In genomic region chr9:95757483-95757882, GRCh38 we compare ENCODE assay signal across 17 cellular contexts.
A peak's percentile ranks its signal among the peaks of the same experiment; 100 is the strongest.
DNase-seq lines count a peak whose midpoint lies in the region; ATAC-seq, FAIRE-seq and TF ChIP-seq lines count a peak whose summit lies in the region.
"Had no signal": no experiment of that assay in that cellular context is flagged by ENCODE, and none has a peak within 500 bp of the region (broad histone marks: within the 10 kb centered on the region; RNA-seq: fewer than 3 reads in every experiment).

No MANE protein-coding gene starts in this region.

- ATAC-seq in HG03521 (IDR thresholded peaks at IDR 0.05; ENCODE audit: unreplicated experiment) (no peak), natural killer cell (no peak)
- no peak for ATAC-seq in stimulated activated naive CD8-positive, alpha-beta T cell treated with anti-CD3 and anti-CD28 coated beads, Interleukin-15, amount 100 ng/mL, for 72 hours
- ATAC-seq: activated CD8-positive, alpha-beta memory T cell treated with anti-CD3 and anti-CD28 coated beads, Interleukin-2, amount 10 ng/mL, durations not matched to agents 7 days and 5 days; stimulated activated effector memory CD8-positive, alpha-beta T cell treated with anti-CD3 and anti-CD28 coated beads, Interleukin-12 subunit alpha, Interleukin-12 subunit beta, amount 100 ng/mL, for 72 hours had no signal

- H3K9me3 ChIP-seq in SK-N-MC (ENCODE audit: low read depth, low read length) (no peaks in the 10 kb centered on the region), testis (no peaks in the 10 kb centered on the region)

- no peak overlapping the region for H3K4me3 Mint-ChIP-seq in natural killer cell
- H3K4me3 Mint-ChIP-seq in stimulated activated naive CD8-positive, alpha-beta T cell treated with anti-CD3 and anti-CD28 coated beads, Interleukin-15, amount 100 ng/mL, for 72 hours = no peak overlapping the region
- H3K4me3 Mint-ChIP-seq: activated CD8-positive, alpha-beta memory T cell treated with anti-CD3 and anti-CD28 coated beads, Interleukin-2, amount 10 ng/mL, durations not matched to agents 7 days and 5 days; naive B cell; stimulated activated effector memory CD8-positive, alpha-beta T cell treated with anti-CD3 and anti-CD28 coated beads, Interleukin-12 subunit alpha, Interleukin-12 subunit beta, amount 100 ng/mL, for 72 hours had no signal

- no peak overlapping the region for H2AK5ac ChIP-seq in mesendoderm (ENCODE audit: low read length)

- no peaks in the 10 kb centered on the region for H3K27me3 ChIP-seq in mesendoderm (ENCODE audit: insufficient read depth, low read length, poor library complexity)
- H3K27me3 ChIP-seq in testis = no peaks in the 10 kb centered on the region

- TF ChIP-seq CTCF in testis (IDR thresholded peaks at IDR 0.05) = no peak
- no peak for TF ChIP-seq CTCF in natural killer cell (IDR thresholded peaks at IDR 0.05)

- no peak overlapping the region for H3K18ac ChIP-seq in mesendoderm (ENCODE audit: low read length)

- no peak overlapping the region for H3K4ac ChIP-seq in mesendoderm (ENCODE audit: low read depth, low read length)

- peaks cover 15% of the 10 kb centered on the region for H3K4me1 ChIP-seq in mesendoderm (ENCODE audit: control insufficient read depth, low read depth, low read length)
- H3K4me1 ChIP-seq in testis = peaks cover 40% of the 10 kb centered on the region

- peak overlapping the region; percentile 21 for H2BK15ac ChIP-seq in mesendoderm (replicated peaks; ENCODE audit: low read depth)

- H4K5ac ChIP-seq in mesendoderm (ENCODE audit: low read length) = no peak overlapping the region

- no peaks in the 10 kb centered on the region for H3K79me2 ChIP-seq in mesendoderm (ENCODE audit: control insufficient read depth, insufficient read depth, low read length)

- no peak overlapping the region for H3K4me2 ChIP-seq in mesendoderm (ENCODE audit: low read length)

- peaks cover 7 to 8% of the 10 kb centered on the region in 2 donors for H3K4me1 Mint-ChIP-seq in natural killer cell
- peaks cover 7% of the 10 kb centered on the region for H3K4me1 Mint-ChIP-seq in stimulated activated naive CD8-positive, alpha-beta T cell treated with anti-CD3 and anti-CD28 coated beads, Interleukin-15, amount 100 ng/mL, for 72 hours
- H3K4me1 Mint-ChIP-seq: naive B cell had no signal

- TF ChIP-seq POLR2A in testis (IDR thresholded peaks at IDR 0.05) = no peak

- no peak overlapping the region for H4K8ac ChIP-seq in mesendoderm (ENCODE audit: low read depth, low read length)

- intact Hi-C loops in testis (cut with DNase I; ENCODE audit: low total_unique reads) = no loop called here
- intact Hi-C loops in natural killer cell (cut with micrococcal nuclease) = no loop called here

- H3K4me3 ChIP-seq in SK-N-MC (peak overlapping the region; percentile 53), mesendoderm (ENCODE audit: low read length) (no peak overlapping the region), testis (no peak overlapping the region)

- no peaks in the 10 kb centered on the region for H3K79me1 ChIP-seq in mesendoderm (ENCODE audit: low read length)

- no peak overlapping the region for H2BK120ac ChIP-seq in mesendoderm (ENCODE audit: low read depth, low read length)

- H3K9me3 Mint-ChIP-seq in natural killer cell = no peaks in the 10 kb centered on the region
- H3K9me3 Mint-ChIP-seq in stimulated activated naive CD8-positive, alpha-beta T cell treated with anti-CD3 and anti-CD28 coated beads, Interleukin-15, amount 100 ng/mL, for 72 hours = peaks cover 1 to 3% of the 10 kb centered on the region in 2 donors

- no peaks in the 10 kb centered on the region for H3K36me3 ChIP-seq in SK-N-MC (ENCODE audit: insufficient read depth, low read length)
- H3K36me3 ChIP-seq in mesendoderm (ENCODE audit: control insufficient read depth, insufficient read depth, low read length) = no peaks in the 10 kb centered on the region
- no peaks in the 10 kb centered on the region for H3K36me3 ChIP-seq in testis (ENCODE audit: low read depth, missing control alignments)

- H3K9ac ChIP-seq in SK-N-MC (ENCODE audit: insufficient read length) (peak overlapping the region; percentile 72), mesendoderm (ENCODE audit: low read length) (no peak overlapping the region)

- peak overlapping the region; percentile 98 for H3K27ac ChIP-seq in SK-N-MC
- H3K27ac ChIP-seq in mesendoderm (ENCODE audit: low read depth, low read length) = no peak overlapping the region
- peak overlapping the region; percentile 16 to 58 for H3K27ac ChIP-seq in testis

- H2BK5ac ChIP-seq in mesendoderm (ENCODE audit: low read length) = no peak overlapping the region

- H3K27ac Mint-ChIP-seq in natural killer cell = no peak overlapping the region
- no peak overlapping the region for H3K27ac Mint-ChIP-seq in stimulated activated naive CD8-positive, alpha-beta T cell treated with anti-CD3 and anti-CD28 coated beads, Interleukin-15, amount 100 ng/mL, for 72 hours
- H3K27ac Mint-ChIP-seq: activated CD8-positive, alpha-beta memory T cell treated with anti-CD3 and anti-CD28 coated beads, Interleukin-2, amount 10 ng/mL, durations not matched to agents 7 days and 5 days; naive B cell; progenitor cell of endocrine pancreas; stimulated activated effector memory CD8-positive, alpha-beta T cell treated with anti-CD3 and anti-CD28 coated beads, Interleukin-12 subunit alpha, Interleukin-12 subunit beta, amount 100 ng/mL, for 72 hours had no signal

- no peak overlapping the region for H3K56ac ChIP-seq in mesendoderm (ENCODE audit: low read length)

- peaks cover 7 to 14% of the 10 kb centered on the region in 2 donors for H3K27me3 Mint-ChIP-seq in natural killer cell (ENCODE audit: low read depth in 2 of 2)
- peaks cover 14% of the 10 kb centered on the region for H3K27me3 Mint-ChIP-seq in stimulated activated naive CD8-positive, alpha-beta T cell treated with anti-CD3 and anti-CD28 coated beads, Interleukin-15, amount 100 ng/mL, for 72 hours

- H3K23ac ChIP-seq in mesendoderm (ENCODE audit: low read length) = no peak overlapping the region

- FAIRE-seq in GM19239 (lab: Jason Lieb, UNC) = peak; percentile 60
- FAIRE-seq: astrocyte, frontal cortex had no signal

- DNase-seq in GM19239 (ENCODE audit: insufficient read length, low spot score) = no peak
- no peak for DNase-seq in SK-N-MC (ENCODE audit: low read depth, low spot score)
- DNase-seq in mesendoderm = no peak
- DNase-seq in testis = no peak
- DNase-seq in natural killer cell = no peak
- DNase-seq in stimulated activated naive CD8-positive, alpha-beta T cell treated with anti-CD3 and anti-CD28 coated beads, Interleukin-15, amount 100 ng/mL, for 72 hours = no peak
- DNase-seq: activated CD8-positive, alpha-beta memory T cell treated with anti-CD3 and anti-CD28 coated beads, Interleukin-2, amount 10 ng/mL, durations not matched to agents 7 days and 5 days; activated effector memory CD4-positive, alpha-beta T cell treated with anti-CD3 and anti-CD28 coated beads, Interleukin-2, amount 50 U/mL, for 16 hours; naive B cell; NCI-H2029; NCI-H510A treated with DMSO at 0.1 percent for 48 hours; T-helper 9 cell had no signal

- no CpG with 5 or more reads among the region's 5 CpGs for WGBS in mesendoderm (ENCODE audit: extremely low coverage, insufficient coverage, low lambda C conversion rate)
- WGBS in testis, 2 donors = 90% methylated on average over 5 of the region's 5 CpGs

- no peaks in the 10 kb centered on the region for H3K36me3 Mint-ChIP-seq in natural killer cell
- H3K36me3 Mint-ChIP-seq: activated CD8-positive, alpha-beta memory T cell treated with anti-CD3 and anti-CD28 coated beads, Interleukin-2, amount 10 ng/mL, durations not matched to agents 7 days and 5 days; naive B cell; stimulated activated effector memory CD8-positive, alpha-beta T cell treated with anti-CD3 and anti-CD28 coated beads, Interleukin-12 subunit alpha, Interleukin-12 subunit beta, amount 100 ng/mL, for 72 hours had no signal
